In the genomic region with DNA sequence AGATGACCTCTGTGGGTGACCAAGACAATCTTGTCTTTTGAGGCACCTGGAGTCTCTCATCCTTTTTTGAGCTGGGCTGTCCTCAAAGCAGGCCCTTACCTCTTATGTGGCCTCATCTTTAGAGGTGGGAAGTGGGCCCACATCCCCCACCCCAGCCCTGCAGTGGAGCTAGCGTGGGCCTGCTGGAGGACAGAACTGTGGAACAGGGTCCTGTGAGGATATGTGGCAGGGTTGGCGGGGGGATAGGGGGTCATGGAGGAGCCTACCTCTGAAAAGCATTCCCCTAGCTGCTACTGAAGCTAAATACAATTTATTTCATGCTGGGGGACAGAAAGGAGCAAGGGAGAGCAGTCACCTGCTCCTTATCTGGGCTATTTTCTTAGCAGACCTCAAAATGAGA, we compare ENCODE assay signal across 12 cellular contexts. TPM values are rescaled to one million over a fixed set of nuclear protein-coding genes. Genes with fewer than 3 reads are reported as not detected.
DNase-seq lines count a peak whose midpoint lies in the region; ATAC-seq and TF ChIP-seq lines count a peak whose summit lies in the region.
"Had no signal": no experiment of that assay in that cellular context is flagged by ENCODE, and none has a peak within 500 bp of the region (broad histone marks: within the 10 kb centered on the region; RNA-seq: fewer than 3 reads in every experiment).

No MANE protein-coding gene starts in this region.

- H3K9me3 ChIP-seq in cardiac muscle cell (ENCODE audit: low read depth): no peaks in the 10 kb centered on the region
- no peaks in the 10 kb centered on the region for H3K9me3 ChIP-seq in heart left ventricle
- no peaks in the 10 kb centered on the region for H3K9me3 ChIP-seq in upper lobe of right lung
- H3K9me3 ChIP-seq: suprapubic skin had no signal

- H3K4me2 ChIP-seq in mesendoderm (ENCODE audit: low read length): no peak overlapping the region

- TF ChIP-seq CTCF in cardiac muscle cell (IDR thresholded peaks at IDR 0.05; ENCODE audit: low read depth, low read length): no peak
- TF ChIP-seq CTCF in heart left ventricle (IDR thresholded peaks at IDR 0.05): no peak
- no peak for TF ChIP-seq CTCF in upper lobe of right lung (IDR thresholded peaks at IDR 0.05)
- TF ChIP-seq CTCF in GM13976 (IDR thresholded peaks at IDR 0.05; ENCODE audit: borderline replicate concordance, control extremely low read depth, extremely low read depth, insufficient read depth, missing control alignments): no peak

- no peak overlapping the region for H2AK5ac ChIP-seq in mesendoderm (ENCODE audit: low read length)

- 93 to 99% (median 94%) methylated on average over 2 of the region's 2 CpGs for WGBS in heart left ventricle, 4 donors
- no CpG with 5 or more reads among the region's 2 CpGs for WGBS in mesendoderm (ENCODE audit: extremely low coverage, insufficient coverage, low lambda C conversion rate)

- no peaks in the 10 kb centered on the region for H3K79me2 ChIP-seq in mesendoderm (ENCODE audit: control insufficient read depth, insufficient read depth, low read length)

- intact Hi-C loops in heart left ventricle (cut with DNase I) (no loop called here), upper lobe of right lung (cut with DNase I) (no loop called here)

- H2BK120ac ChIP-seq in mesendoderm (ENCODE audit: low read depth, low read length): no peak overlapping the region

- H3K4me1 ChIP-seq in cardiac muscle cell (ENCODE audit: low read depth) (peaks cover 15% of the 10 kb centered on the region), heart left ventricle (peaks cover 2 to 36% (median 18%) of the 10 kb centered on the region in 12 donors), mesendoderm (ENCODE audit: control insufficient read depth, low read depth, low read length) (no peaks in the 10 kb centered on the region), upper lobe of right lung (peaks cover 8% of the 10 kb centered on the region)

- peak overlapping the region; percentile 15 for H3K56ac ChIP-seq in mesendoderm (ENCODE audit: low read length)

- ATAC-seq in heart left ventricle (no peak), upper lobe of right lung (no peak), GM21390 (IDR thresholded peaks at IDR 0.05; ENCODE audit: unreplicated experiment) (no peak)
- ATAC-seq: activated CD8-positive, alpha-beta memory T cell treated with anti-CD3 and anti-CD28 coated beads, Interleukin-2, amount 10 ng/mL, durations not matched to agents 7 days and 5 days had no signal

- H3K4ac ChIP-seq in mesendoderm (ENCODE audit: low read depth, low read length): no peak overlapping the region

- no peak overlapping the region for H2BK15ac ChIP-seq in mesendoderm (replicated peaks; ENCODE audit: low read depth)

- peak overlapping the region; percentile 49 for H3K27ac ChIP-seq in cardiac muscle cell
- H3K27ac ChIP-seq in heart left ventricle: peak overlapping the region in 4 of 12 donors; percentile 23 to 56 (median 38)
- no peak overlapping the region for H3K27ac ChIP-seq in mesendoderm (ENCODE audit: low read depth, low read length)
- H3K27ac ChIP-seq in upper lobe of right lung: peak overlapping the region; percentile 33
- H3K27ac ChIP-seq: suprapubic skin had no signal

- no peak overlapping the region for H3K18ac ChIP-seq in mesendoderm (ENCODE audit: low read length)

- no peak overlapping the region for H4K5ac ChIP-seq in mesendoderm (ENCODE audit: low read length)

- no peak overlapping the region for H3K4me3 ChIP-seq in cardiac muscle cell
- no peak overlapping the region for H3K4me3 ChIP-seq in heart left ventricle
- no peak overlapping the region for H3K4me3 ChIP-seq in mesendoderm (ENCODE audit: low read length)
- no peak overlapping the region for H3K4me3 ChIP-seq in upper lobe of right lung
- H3K4me3 ChIP-seq: smooth muscle cell had no signal

- peaks cover 20% of the 10 kb centered on the region for H3K36me3 ChIP-seq in cardiac muscle cell
- H3K36me3 ChIP-seq in heart left ventricle: peaks cover 0 to 37% (median 24%) of the 10 kb centered on the region in 9 donors
- H3K36me3 ChIP-seq in mesendoderm (ENCODE audit: control insufficient read depth, insufficient read depth, low read length): peaks cover 14% of the 10 kb centered on the region
- peaks cover 30% of the 10 kb centered on the region for H3K36me3 ChIP-seq in upper lobe of right lung

- TF ChIP-seq POLR2A in heart left ventricle (IDR thresholded peaks at IDR 0.05): no peak

- no peak for DNase-seq in cardiac muscle cell (ENCODE audit: low read depth in 1 of 2, low spot score in 1 of 2)
- no peak for DNase-seq in heart left ventricle
- DNase-seq in mesendoderm: no peak
- DNase-seq in upper lobe of right lung: no peak
- no peak for DNase-seq in GM13976 (ENCODE audit: low spot score)
- DNase-seq: activated CD8-positive, alpha-beta memory T cell treated with anti-CD3 and anti-CD28 coated beads, Interleukin-2, amount 10 ng/mL, durations not matched to agents 7 days and 5 days; CD4-positive, alpha-beta memory T cell had no signal

- H2BK5ac ChIP-seq in mesendoderm (ENCODE audit: low read length): no peak overlapping the region

- no peaks in the 10 kb centered on the region for H3K27me3 ChIP-seq in cardiac muscle cell
- H3K27me3 ChIP-seq in heart left ventricle: no peaks in the 10 kb centered on the region
- H3K27me3 ChIP-seq in mesendoderm (ENCODE audit: insufficient read depth, low read length, poor library complexity): no peaks in the 10 kb centered on the region
- H3K27me3 ChIP-seq in upper lobe of right lung: no peaks in the 10 kb centered on the region
- H3K27me3 ChIP-seq: suprapubic skin had no signal

- H4K8ac ChIP-seq in mesendoderm (ENCODE audit: low read depth, low read length): no peak overlapping the region

- in situ Hi-C loops in GM13976 (cut with MboI; ENCODE audit: low sequenced_read_pairs, unreplicated experiment): no loop called here

- no peak overlapping the region for H3K9ac ChIP-seq in mesendoderm (ENCODE audit: low read length)

- no peak overlapping the region for H3K23ac ChIP-seq in mesendoderm (ENCODE audit: low read length)

- no peaks in the 10 kb centered on the region for H3K79me1 ChIP-seq in mesendoderm (ENCODE audit: low read length)

RNA-seq across cellular contexts. Expression of a gene that starts 0.5 kb away (rescaled TPM):
- total RNA-seq in cardiac muscle cell (1.7 and 3.4 TPM in 2 replicates), heart left ventricle (10 to 100 TPM in 4 of 9 donors, 1 to 10 TPM in 5; 7.4 to 75.8 (median 9.7) TPM), upper lobe of right lung (32.9 TPM)
- polyA plus RNA-seq in cardiac muscle cell (2.5 and 4.3 TPM in 2 replicates), heart left ventricle (10 to 100 TPM in 1 of 2 donors, 1 to 10 TPM in 1; 10.0 to 18.1 TPM)
- polyA plus RNA-seq in mesendoderm (2013, experiment 1 of 2): 0.27 TPM
- 0.24 TPM for polyA plus RNA-seq in mesendoderm (2013, experiment 2 of 2)
- total RNA-seq: epithelial cell of proximal tubule, G401, smooth muscle cell had no signal
- polyA plus RNA-seq: CD4-positive, alpha-beta memory T cell had no signal

RNA-seq across cellular contexts. Expression of a gene that starts 8.7 kb away (rescaled TPM):
- total RNA-seq in cardiac muscle cell: 43.9 and 105 TPM in 2 replicates
- 234 and 265 TPM in 2 replicates for polyA plus RNA-seq in cardiac muscle cell
- total RNA-seq in heart left ventricle: 100 to 1,000 TPM; 134 to 217 (median 154) TPM
- 100 to 1,000 TPM; 172 to 178 TPM for polyA plus RNA-seq in heart left ventricle
- 64.1 TPM for polyA plus RNA-seq in mesendoderm (2013, experiment 1 of 2)
- polyA plus RNA-seq in mesendoderm (2013, experiment 2 of 2): 58.6 TPM
- total RNA-seq in upper lobe of right lung: 68.5 TPM

RNA-seq across cellular contexts. Expression of a gene that starts 18.2 kb away (rescaled TPM):
- 97.8 and 108 TPM in 2 replicates for total RNA-seq in cardiac muscle cell
- 40.7 and 45.1 TPM in 2 replicates for polyA plus RNA-seq in cardiac muscle cell
- total RNA-seq in heart left ventricle: 10 to 100 TPM; 13.6 to 35.7 (median 22.0) TPM
- polyA plus RNA-seq in heart left ventricle: 10 to 100 TPM in 1 of 2 donors, 1 to 10 TPM in 1; 8.5 to 19.3 TPM
- 94.9 TPM for polyA plus RNA-seq in mesendoderm (2013, experiment 1 of 2)
- 97.5 TPM for polyA plus RNA-seq in mesendoderm (2013, experiment 2 of 2)
- 44.0 TPM for total RNA-seq in upper lobe of right lung

RNA-seq across cellular contexts. Expression of a gene that starts 46.0 kb away (rescaled TPM):
- total RNA-seq in cardiac muscle cell: 5.0 and 7.0 TPM in 2 replicates
- 4.6 and 6.9 TPM in 2 replicates for polyA plus RNA-seq in cardiac muscle cell
- total RNA-seq in heart left ventricle: 1 to 10 TPM in 4 of 9 donors, under 1 TPM in 5; 0.31 to 1.8 (median 0.87) TPM
- polyA plus RNA-seq in heart left ventricle: under 1 TPM; 0.38 to 0.71 TPM
- 0.59 TPM for polyA plus RNA-seq in mesendoderm (2013, experiment 1 of 2)
- polyA plus RNA-seq in mesendoderm (2013, experiment 2 of 2): 0.73 TPM
- total RNA-seq in upper lobe of right lung: 0.35 TPM
- polyA plus RNA-seq: CD4-positive, alpha-beta memory T cell had no signal
